In the genomic region with DNA sequence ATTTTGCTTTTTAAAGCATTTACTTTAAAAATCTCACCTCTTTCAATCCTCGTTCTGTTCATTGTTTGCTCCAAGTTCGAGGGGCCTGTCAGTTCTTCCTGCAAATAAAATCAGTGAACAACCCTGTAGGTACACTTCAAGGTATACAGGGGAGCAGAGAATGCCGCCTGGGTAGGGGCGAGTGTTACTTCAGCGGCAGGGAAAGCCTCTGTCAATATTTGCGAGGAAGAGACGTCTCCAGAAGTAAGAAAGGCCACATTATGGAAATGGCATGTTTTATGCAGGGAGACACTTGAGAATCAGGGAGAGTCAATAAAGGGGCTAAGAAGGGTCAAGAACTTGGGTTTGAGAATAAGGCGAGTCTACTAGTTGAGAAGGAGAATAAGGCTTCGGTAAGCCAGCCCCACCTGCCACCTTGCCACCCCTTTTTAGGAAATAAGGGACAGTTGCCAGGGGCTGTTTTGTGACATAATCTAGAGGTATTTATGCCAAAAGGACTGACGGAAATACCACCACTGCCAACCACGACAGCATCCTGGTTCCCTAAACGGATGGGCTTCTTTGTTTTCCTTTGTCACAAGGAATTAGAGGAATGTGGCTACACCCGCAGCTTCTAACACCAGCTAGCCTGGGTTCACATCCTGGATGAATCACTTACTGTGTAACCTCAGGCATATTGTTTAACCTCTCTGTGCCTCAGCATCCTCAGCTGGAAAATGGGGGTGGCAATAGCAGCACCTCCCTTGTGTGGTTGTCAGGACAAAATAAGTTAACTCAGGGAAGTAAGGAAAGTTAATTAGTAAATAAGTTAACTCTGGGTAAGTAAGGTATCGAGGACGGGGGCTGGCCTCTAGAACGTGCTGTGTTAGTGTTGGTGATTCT, we compare ENCODE assay signal across 10 cellular contexts.
DNase-seq lines count a peak whose midpoint lies in the region; ATAC-seq and TF ChIP-seq lines count a peak whose summit lies in the region.
"Had no signal": no experiment of that assay in that cellular context is flagged by ENCODE, and none has a peak within 500 bp of the region (broad histone marks: within the 10 kb centered on the region; RNA-seq: fewer than 3 reads in every experiment).

No MANE protein-coding gene starts in this region.

- peaks cover 2% of the 10 kb centered on the region for H3K27me3 Mint-ChIP-seq in activated naive CD8-positive, alpha-beta T cell treated with anti-CD3 and anti-CD28 coated beads, Interleukin-2, amount 10 ng/mL, durations not matched to agents 7 days and 5 days
- no peaks in the 10 kb centered on the region for H3K27me3 Mint-ChIP-seq in activated naive CD8-positive, alpha-beta T cell treated with anti-CD3 and anti-CD28 coated beads for 36 hours
- no peaks in the 10 kb centered on the region for H3K27me3 Mint-ChIP-seq in type B pancreatic cell
- H3K27me3 Mint-ChIP-seq: memory B cell had no signal

- peaks cover 2% of the 10 kb centered on the region for H3K9me3 Mint-ChIP-seq in activated naive CD8-positive, alpha-beta T cell treated with anti-CD3 and anti-CD28 coated beads, Interleukin-2, amount 10 ng/mL, durations not matched to agents 7 days and 5 days
- H3K9me3 Mint-ChIP-seq in activated naive CD8-positive, alpha-beta T cell treated with anti-CD3 and anti-CD28 coated beads for 36 hours = peaks cover 4% of the 10 kb centered on the region
- no peaks in the 10 kb centered on the region for H3K9me3 Mint-ChIP-seq in type B pancreatic cell
- H3K9me3 Mint-ChIP-seq: memory B cell had no signal

- no peak overlapping the region for H3K27ac Mint-ChIP-seq in activated naive CD8-positive, alpha-beta T cell treated with anti-CD3 and anti-CD28 coated beads, Interleukin-2, amount 10 ng/mL, durations not matched to agents 7 days and 5 days
- no peak overlapping the region for H3K27ac Mint-ChIP-seq in activated naive CD8-positive, alpha-beta T cell treated with anti-CD3 and anti-CD28 coated beads for 36 hours
- peak overlapping the region; percentile 34 for H3K27ac Mint-ChIP-seq in type B pancreatic cell

- H3K36me3 Mint-ChIP-seq in activated naive CD8-positive, alpha-beta T cell treated with anti-CD3 and anti-CD28 coated beads, Interleukin-2, amount 10 ng/mL, durations not matched to agents 7 days and 5 days = peaks cover 1% of the 10 kb centered on the region
- no peaks in the 10 kb centered on the region for H3K36me3 Mint-ChIP-seq in activated naive CD8-positive, alpha-beta T cell treated with anti-CD3 and anti-CD28 coated beads for 36 hours
- no peaks in the 10 kb centered on the region for H3K36me3 Mint-ChIP-seq in type B pancreatic cell

- POLR2A ChIA-PET in activated naive CD8-positive, alpha-beta T cell treated with anti-CD3 and anti-CD28 coated beads, Interleukin-2, amount 10 ng/mL, durations not matched to agents 7 days and 5 days (lab: Charles Lee) = interaction anchor here (1.7 kb wide), 1 partner anchor 233 kb away, joined by 4 read pairs; the partner anchor contains the start of gene NFYB

- intact Hi-C loops in cardiac septum (cut with DNase I) = no loop called here

- DNase-seq in activated naive CD8-positive, alpha-beta T cell treated with anti-CD3 and anti-CD28 coated beads, Interleukin-2, amount 10 ng/mL, durations not matched to agents 7 days and 5 days = no peak
- no peak for DNase-seq in activated naive CD8-positive, alpha-beta T cell treated with anti-CD3 and anti-CD28 coated beads for 36 hours
- DNase-seq in glomerular endothelial cell (ENCODE audit: extremely low read depth, low read depth, low spot score) (peak; percentile 74), type B pancreatic cell (ENCODE audit: extremely low spot score, unreplicated experiment) (no peak), NCI-H345 (lab: John Stamatoyannopoulos, UW) (no peak), cardiac septum (ENCODE audit: low spot score) (no peak)
- DNase-seq: effector memory CD4-positive, alpha-beta T cell had no signal

- peak overlapping the region; percentile 72 for H3K4me3 Mint-ChIP-seq in activated naive CD8-positive, alpha-beta T cell treated with anti-CD3 and anti-CD28 coated beads, Interleukin-2, amount 10 ng/mL, durations not matched to agents 7 days and 5 days
- no peak overlapping the region for H3K4me3 Mint-ChIP-seq in activated naive CD8-positive, alpha-beta T cell treated with anti-CD3 and anti-CD28 coated beads for 36 hours
- H3K4me3 Mint-ChIP-seq in type B pancreatic cell = no peak overlapping the region

- no peak for ATAC-seq in activated naive CD8-positive, alpha-beta T cell treated with anti-CD3 and anti-CD28 coated beads, Interleukin-2, amount 10 ng/mL, durations not matched to agents 7 days and 5 days (ENCODE audit: low read depth)
- ATAC-seq in SK-N-SH treated with all-trans-retinoic acid at 6 μM for 48 hours (peak; percentile 48; the same call in 2 of the 3 replicates), HG03139 (IDR thresholded peaks at IDR 0.05; ENCODE audit: unreplicated experiment) (no peak)

- no peak for TF ChIP-seq CTCF in type B pancreatic cell (conservative IDR thresholded peaks at IDR 0.05)

- H3K4me1 Mint-ChIP-seq in activated naive CD8-positive, alpha-beta T cell treated with anti-CD3 and anti-CD28 coated beads, Interleukin-2, amount 10 ng/mL, durations not matched to agents 7 days and 5 days = peaks cover 18% of the 10 kb centered on the region
- peaks cover 11% of the 10 kb centered on the region for H3K4me1 Mint-ChIP-seq in activated naive CD8-positive, alpha-beta T cell treated with anti-CD3 and anti-CD28 coated beads for 36 hours
- no peaks in the 10 kb centered on the region for H3K4me1 Mint-ChIP-seq in type B pancreatic cell (ENCODE audit: unreplicated experiment)

TF ChIP-seq in SK-N-SH treated with all-trans-retinoic acid at 6 μM for 48 hours, 23 proteins besides CTCF, POLR2A, EP300 and RAD21:
- TF ChIP-seq PPARA (CRISPR knock-in tag; IDR thresholded peaks at IDR 0.05; ENCODE audit: borderline replicate concordance) (no peak), OSR1 (CRISPR knock-in tag; IDR thresholded peaks at IDR 0.05) (no peak), ESRRG (CRISPR knock-in tag; IDR thresholded peaks at IDR 0.05) (no peak), ZNF8 (CRISPR knock-in tag; IDR thresholded peaks at IDR 0.05) (no peak), ZFP30 (CRISPR knock-in tag; IDR thresholded peaks at IDR 0.05) (no peak), CSDC2 (CRISPR knock-in tag; IDR thresholded peaks at IDR 0.05) (no peak), ZNF565 (CRISPR knock-in tag; conservative IDR thresholded peaks at IDR 0.05; ENCODE audit: low read depth) (no peak), ISL1 (CRISPR knock-in tag; IDR thresholded peaks at IDR 0.05) (no peak), TCF4 (CRISPR knock-in tag; IDR thresholded peaks at IDR 0.05; ENCODE audit: borderline replicate concordance) (no peak), SNAI2 (CRISPR knock-in tag; IDR thresholded peaks at IDR 0.05) (no peak), RARB (CRISPR knock-in tag; IDR thresholded peaks at IDR 0.05) (no peak), ARNTL (CRISPR knock-in tag; IDR thresholded peaks at IDR 0.05; ENCODE audit: borderline replicate concordance, low read depth) (no peak)
- TF ChIP-seq, protein P1, sequence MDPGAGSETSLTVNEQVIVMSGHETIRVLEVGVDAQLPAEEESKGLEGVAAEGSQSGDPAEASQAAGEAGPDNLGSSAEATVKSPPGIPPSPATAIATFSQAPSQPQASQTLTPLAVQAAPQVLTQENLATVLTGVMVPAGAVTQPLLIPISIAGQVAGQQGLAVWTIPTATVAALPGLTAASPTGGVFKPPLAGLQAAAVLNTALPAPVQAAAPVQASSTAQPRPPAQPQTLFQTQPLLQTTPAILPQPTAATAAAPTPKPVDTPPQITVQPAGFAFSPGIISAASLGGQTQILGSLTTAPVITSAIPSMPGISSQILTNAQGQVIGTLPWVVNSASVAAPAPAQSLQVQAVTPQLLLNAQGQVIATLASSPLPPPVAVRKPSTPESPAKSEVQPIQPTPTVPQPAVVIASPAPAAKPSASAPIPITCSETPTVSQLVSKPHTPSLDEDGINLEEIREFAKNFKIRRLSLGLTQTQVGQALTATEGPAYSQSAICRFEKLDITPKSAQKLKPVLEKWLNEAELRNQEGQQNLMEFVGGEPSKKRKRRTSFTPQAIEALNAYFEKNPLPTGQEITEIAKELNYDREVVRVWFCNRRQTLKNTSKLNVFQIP (CRISPR knock-in tag; IDR thresholded peaks at IDR 0.05; ENCODE audit: borderline replicate concordance, low read depth) = no peak
- TF ChIP-seq, protein P2, sequence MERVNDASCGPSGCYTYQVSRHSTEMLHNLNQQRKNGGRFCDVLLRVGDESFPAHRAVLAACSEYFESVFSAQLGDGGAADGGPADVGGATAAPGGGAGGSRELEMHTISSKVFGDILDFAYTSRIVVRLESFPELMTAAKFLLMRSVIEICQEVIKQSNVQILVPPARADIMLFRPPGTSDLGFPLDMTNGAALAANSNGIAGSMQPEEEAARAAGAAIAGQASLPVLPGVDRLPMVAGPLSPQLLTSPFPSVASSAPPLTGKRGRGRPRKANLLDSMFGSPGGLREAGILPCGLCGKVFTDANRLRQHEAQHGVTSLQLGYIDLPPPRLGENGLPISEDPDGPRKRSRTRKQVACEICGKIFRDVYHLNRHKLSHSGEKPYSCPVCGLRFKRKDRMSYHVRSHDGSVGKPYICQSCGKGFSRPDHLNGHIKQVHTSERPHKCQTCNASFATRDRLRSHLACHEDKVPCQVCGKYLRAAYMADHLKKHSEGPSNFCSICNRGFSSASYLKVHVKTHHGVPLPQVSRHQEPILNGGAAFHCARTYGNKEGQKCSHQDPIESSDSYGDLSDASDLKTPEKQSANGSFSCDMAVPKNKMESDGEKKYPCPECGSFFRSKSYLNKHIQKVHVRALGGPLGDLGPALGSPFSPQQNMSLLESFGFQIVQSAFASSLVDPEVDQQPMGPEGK (CRISPR knock-in tag; IDR thresholded peaks at IDR 0.05; ENCODE audit: borderline replicate concordance) = no peak
TF ChIP-seq in SK-N-SH treated with all-trans-retinoic acid at 6 μM for 48 hours: peak in this region for 0.
